Comparison of ENCODE assay signal across 10 cellular contexts in the genomic region with DNA sequence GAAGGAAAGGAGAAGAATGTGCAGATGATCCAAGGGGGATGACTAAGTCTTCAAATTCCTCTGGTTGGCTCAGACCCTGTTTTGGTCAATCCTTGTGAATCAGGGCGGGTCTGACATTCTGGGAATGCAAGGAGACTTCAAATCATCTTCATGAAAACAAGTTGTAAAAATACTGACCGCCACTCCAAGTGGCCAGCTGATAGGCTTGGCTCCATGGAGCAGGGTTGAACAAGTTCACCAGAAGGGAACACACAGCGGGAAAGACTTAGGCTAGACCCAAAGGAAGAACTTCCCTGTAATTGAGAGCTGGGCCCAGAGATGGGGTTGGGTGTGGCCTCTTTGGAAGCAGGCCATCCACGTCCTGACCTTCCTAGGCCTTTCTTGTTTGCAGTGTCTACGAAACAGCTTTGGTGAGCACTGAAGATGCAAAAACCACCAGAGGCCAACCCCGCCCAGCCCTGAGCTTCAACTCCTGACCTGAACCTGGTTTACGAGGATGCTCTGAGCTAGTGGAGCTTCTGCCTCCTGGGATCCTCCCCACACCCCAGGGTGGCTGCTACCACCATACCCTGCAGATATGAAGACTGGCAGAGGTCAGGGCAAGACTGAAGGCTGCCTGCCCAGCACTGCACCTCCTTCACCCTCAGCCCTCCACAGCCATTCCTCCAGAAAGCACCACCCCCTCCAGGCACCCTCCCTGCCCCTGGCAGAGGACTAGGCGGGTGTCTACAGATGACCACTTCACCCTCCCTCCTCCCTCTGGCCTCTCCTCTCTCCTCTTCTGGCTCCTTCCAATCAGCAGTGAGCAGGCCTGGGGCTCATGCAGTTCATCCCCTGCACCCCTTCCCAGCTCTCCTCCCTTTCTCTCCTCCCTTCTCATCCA. TPM values are rescaled to one million over a fixed set of nuclear protein-coding genes. Genes with fewer than 3 reads are reported as not detected.
A peak's percentile ranks its signal among the peaks of the same experiment; 100 is the strongest.
DNase-seq lines count a peak whose midpoint lies in the region; ATAC-seq and TF ChIP-seq lines count a peak whose summit lies in the region.
"Had no signal": no experiment of that assay in that cellular context is flagged by ENCODE, and none has a peak within 500 bp of the region (broad histone marks: within the 10 kb centered on the region; RNA-seq: fewer than 3 reads in every experiment).

No MANE protein-coding gene starts in this region.

- no peak overlapping the region for H3K4me3 ChIP-seq in astrocyte of the cerebellum (ENCODE audit: low read depth, low read length)
- H3K4me3 ChIP-seq in right atrium auricular region, result no peak overlapping the region
- H3K4me3 ChIP-seq in stomach, result no peak overlapping the region

- WGBS in stomach, 5 donors, result 66 to 74% (median 69%) methylated on average over 6 to 8 of the region's 8 CpGs

- peak overlapping the region in 1 of 2 donors; percentile 58 for H3K27ac ChIP-seq in right atrium auricular region
- H3K27ac ChIP-seq in stomach, result peak overlapping the region in 3 of 5 donors; percentile 14 to 38 (median 34)

- in situ Hi-C loops in astrocyte of the cerebellum (cut with HindIII; ENCODE audit: low sequenced_read_pairs), result no loop called here

- DNase-seq in H4 (ENCODE audit: low spot score) (peak; percentile 25), astrocyte of the cerebellum (ENCODE audit: low read depth) (peak; percentile 92), right atrium auricular region (ENCODE audit: low spot score) (peak; percentile 84), stomach (no peak), NOMO-1 (lab: John Stamatoyannopoulos, UW; ENCODE audit: unreplicated experiment in 2 of 2) (no peak), anterior cingulate cortex (lab: John Stamatoyannopoulos, UW) (no peak)
- no peak for DNase-seq in activated naive CD4-positive, alpha-beta T cell (lab: John Stamatoyannopoulos, UW)
- DNase-seq: central memory CD4-positive, alpha-beta T cell; Kasumi-1 had no signal

- ATAC-seq in GM19324 (IDR thresholded peaks at IDR 0.05; ENCODE audit: low FRiP score, unreplicated experiment), result no peak

- H3K9me3 ChIP-seq in right atrium auricular region (no peaks in the 10 kb centered on the region), stomach (no peaks in the 10 kb centered on the region)

- intact Hi-C loops in stomach (cut with DNase I; ENCODE audit: low total_unique reads), result no loop called here

- H3K4me1 ChIP-seq in right atrium auricular region (peaks cover 0 to 10% of the 10 kb centered on the region in 2 donors), stomach (peaks cover 4 to 14% (median 10%) of the 10 kb centered on the region in 4 donors)

- no peak for TF ChIP-seq EP300 in stomach (IDR thresholded peaks at IDR 0.05)

- H3K27me3 ChIP-seq in right atrium auricular region, result no peaks in the 10 kb centered on the region
- no peaks in the 10 kb centered on the region for H3K27me3 ChIP-seq in stomach

- no peak for TF ChIP-seq POLR2A in stomach (IDR thresholded peaks at IDR 0.05)

- no peaks in the 10 kb centered on the region for H3K36me3 ChIP-seq in right atrium auricular region
- H3K36me3 ChIP-seq in stomach, result no peaks in the 10 kb centered on the region

- TF ChIP-seq CTCF in astrocyte of the cerebellum (IDR thresholded peaks at IDR 0.05; ENCODE audit: low read depth, low read length, missing control alignments) (no peak), right atrium auricular region (IDR thresholded peaks at IDR 0.05) (no peak), stomach (IDR thresholded peaks at IDR 0.05) (no peak)

RNA-seq across cellular contexts. Expression of a gene that starts 26.1 kb away (rescaled TPM):
- 6.8 and 8.0 TPM in 2 replicates for total RNA-seq in H4 (2014; rRNA removed; shearing (Covaris generic))
- total RNA-seq in right atrium auricular region (1 to 10 TPM; 3.5 to 6.1 TPM), stomach (10 to 100 TPM in 2 of 5 donors, 1 to 10 TPM in 2, under 1 TPM in 1; 0.58 to 57.6 (median 5.9) TPM)
- polyA plus RNA-seq in stomach, result 1 to 10 TPM; 3.4 to 6.6 (median 3.9) TPM

Comparison
In these comparisons a context has a peak if more than half of its experiments do, and no peak if none do; other contexts are left out.
1. DNase-seq: peak in H4 (single experiment), astrocyte of the cerebellum (single experiment) and right atrium auricular region (single experiment); none in stomach (single experiment), activated naive CD4-positive, alpha-beta T cell (0 of 4), NOMO-1 (0 of 2) and anterior cingulate cortex (0 of 58).